In the genomic region with DNA sequence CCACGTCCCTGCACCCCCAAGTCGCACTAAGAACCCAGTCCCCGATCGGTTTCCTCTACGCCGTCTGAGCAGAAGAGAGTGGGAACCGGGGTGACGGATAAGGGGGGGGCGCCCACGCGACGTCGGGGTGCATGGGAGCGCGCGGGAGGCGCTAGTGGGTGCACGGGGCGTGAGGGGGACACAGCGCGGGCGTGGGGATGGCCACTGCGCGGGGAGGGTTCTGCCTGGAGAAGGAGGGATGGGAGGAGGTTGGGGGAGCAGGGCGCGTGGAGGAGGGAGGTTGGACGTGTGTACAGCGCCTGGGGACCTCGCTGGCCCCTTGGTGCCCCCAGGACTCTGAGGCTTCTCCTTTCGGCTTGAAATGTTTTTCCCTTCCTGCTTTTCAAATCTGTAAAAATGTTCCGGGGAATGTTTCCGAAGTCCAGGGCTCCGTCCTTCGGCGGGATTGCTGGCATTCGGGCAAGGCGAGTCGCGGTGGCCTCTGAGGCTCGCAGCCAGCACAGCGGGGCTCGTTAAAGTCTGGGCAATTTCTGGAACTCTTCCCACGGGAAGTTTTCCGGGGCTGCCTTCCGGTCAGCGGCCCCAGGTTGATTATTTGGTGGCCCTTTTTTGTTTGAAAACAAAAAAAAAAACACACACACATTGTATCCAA, we compare ENCODE assay signal across 12 cellular contexts. TPM values are rescaled to one million over a fixed set of nuclear protein-coding genes. Genes with fewer than 3 reads are reported as not detected.
DNase-seq lines count a peak whose midpoint lies in the region; ATAC-seq and TF ChIP-seq lines count a peak whose summit lies in the region.
"Had no signal": no experiment of that assay in that cellular context is flagged by ENCODE, and none has a peak within 500 bp of the region (broad histone marks: within the 10 kb centered on the region; RNA-seq: fewer than 3 reads in every experiment).

No MANE protein-coding gene starts in this region.

- H3K27me3 Mint-ChIP-seq in activated naive CD8-positive, alpha-beta T cell: peaks cover 37% of the 10 kb centered on the region
- H3K27me3 Mint-ChIP-seq in activated naive CD8-positive, alpha-beta T cell treated with anti-CD3 and anti-CD28 coated beads for 36 hours: peaks cover 47% of the 10 kb centered on the region
- H3K27me3 Mint-ChIP-seq in naive thymus-derived CD4-positive, alpha-beta T cell: peaks cover 26 to 66% (median 42%) of the 10 kb centered on the region in 5 donors
- H3K27me3 Mint-ChIP-seq in type B pancreatic cell: peaks cover 69% of the 10 kb centered on the region

- peak; percentile 56 for ATAC-seq in naive thymus-derived CD4-positive, alpha-beta T cell
- no peak for ATAC-seq in GM21576 (IDR thresholded peaks at IDR 0.05; ENCODE audit: unreplicated experiment)
- ATAC-seq: foreskin keratinocyte had no signal

- no peaks in the 10 kb centered on the region for H3K4me1 Mint-ChIP-seq in activated naive CD8-positive, alpha-beta T cell (ENCODE audit: low read depth)
- H3K4me1 Mint-ChIP-seq in activated naive CD8-positive, alpha-beta T cell treated with anti-CD3 and anti-CD28 coated beads for 36 hours: no peaks in the 10 kb centered on the region
- peaks cover 0 to 5% (median 0%) of the 10 kb centered on the region in 7 donors for H3K4me1 Mint-ChIP-seq in naive thymus-derived CD4-positive, alpha-beta T cell
- H3K4me1 Mint-ChIP-seq in type B pancreatic cell (ENCODE audit: unreplicated experiment): peaks cover 24% of the 10 kb centered on the region

- TF ChIP-seq CTCF in coronary artery (IDR thresholded peaks at IDR 0.05) (no peak), type B pancreatic cell (conservative IDR thresholded peaks at IDR 0.05) (no peak)

- peaks cover 3 to 41% of the 10 kb centered on the region in 2 donors for H3K27me3 ChIP-seq in naive thymus-derived CD4-positive, alpha-beta T cell (ENCODE audit: control insufficient read depth in 2 of 2, insufficient read depth in 2 of 2, low read length in 2 of 2)

- H3K36me3 Mint-ChIP-seq in activated naive CD8-positive, alpha-beta T cell: no peaks in the 10 kb centered on the region
- H3K36me3 Mint-ChIP-seq in activated naive CD8-positive, alpha-beta T cell treated with anti-CD3 and anti-CD28 coated beads for 36 hours: no peaks in the 10 kb centered on the region
- H3K36me3 Mint-ChIP-seq in naive thymus-derived CD4-positive, alpha-beta T cell: no peaks in the 10 kb centered on the region
- no peaks in the 10 kb centered on the region for H3K36me3 Mint-ChIP-seq in type B pancreatic cell

- no peak overlapping the region for H3K27ac ChIP-seq in coronary artery
- no peak overlapping the region for H3K27ac ChIP-seq in naive thymus-derived CD4-positive, alpha-beta T cell (ENCODE audit: low read depth, low read length)
- H3K27ac ChIP-seq: C4-2B, foreskin keratinocyte had no signal

- peak overlapping the region; percentile 58 for H3K4me3 ChIP-seq in coronary artery
- H3K4me3 ChIP-seq in naive thymus-derived CD4-positive, alpha-beta T cell (ENCODE audit: low read length): no peak overlapping the region

- H3K4me1 ChIP-seq in naive thymus-derived CD4-positive, alpha-beta T cell (ENCODE audit: control insufficient read depth in 2 of 2, insufficient read depth in 2 of 2, low read length in 2 of 2): peaks cover 0 to 3% of the 10 kb centered on the region in 2 donors
- H3K4me1 ChIP-seq: foreskin keratinocyte had no signal

- CTCF ChIA-PET in naive thymus-derived CD4-positive, alpha-beta T cell (lab: Charles Lee): no interaction called here
- CTCF ChIA-PET in HEK293T (lab: Yijun Ruan, JAX): no interaction called here

- H3K36me3 ChIP-seq in naive thymus-derived CD4-positive, alpha-beta T cell (ENCODE audit: control insufficient read depth in 2 of 3, insufficient read depth in 3 of 3, low read length in 3 of 3): no peaks in the 10 kb centered on the region

- POLR2A ChIA-PET in naive thymus-derived CD4-positive, alpha-beta T cell (lab: Charles Lee): no interaction called here
- POLR2A ChIA-PET in HEK293T (lab: Yijun Ruan, JAX): no interaction called here

- DNase-seq in activated naive CD8-positive, alpha-beta T cell treated with anti-CD3 and anti-CD28 coated beads for 36 hours: no peak
- no peak for DNase-seq in coronary artery (ENCODE audit: low spot score)
- peak in 1 of 9 donors; percentile 7 for DNase-seq in naive thymus-derived CD4-positive, alpha-beta T cell
- no peak for DNase-seq in type B pancreatic cell (ENCODE audit: extremely low spot score, unreplicated experiment)
- DNase-seq in NCI-H128 (lab: John Stamatoyannopoulos, UW; ENCODE audit: unreplicated experiment): no peak
- no peak for DNase-seq in HEK293T (ENCODE audit: extremely low spot score)
- DNase-seq: activated naive CD4-positive, alpha-beta T cell treated with Interleukin-2 at 50 U/mL for 16 hours; foreskin keratinocyte; T-helper 2 cell had no signal

- H3K9me3 Mint-ChIP-seq in activated naive CD8-positive, alpha-beta T cell (ENCODE audit: low read depth): no peaks in the 10 kb centered on the region
- H3K9me3 Mint-ChIP-seq in activated naive CD8-positive, alpha-beta T cell treated with anti-CD3 and anti-CD28 coated beads for 36 hours: no peaks in the 10 kb centered on the region
- H3K9me3 Mint-ChIP-seq in naive thymus-derived CD4-positive, alpha-beta T cell: no peaks in the 10 kb centered on the region
- H3K9me3 Mint-ChIP-seq in type B pancreatic cell: no peaks in the 10 kb centered on the region

- no peak overlapping the region for H3K27ac Mint-ChIP-seq in activated naive CD8-positive, alpha-beta T cell
- H3K27ac Mint-ChIP-seq in activated naive CD8-positive, alpha-beta T cell treated with anti-CD3 and anti-CD28 coated beads for 36 hours: no peak overlapping the region
- H3K27ac Mint-ChIP-seq in naive thymus-derived CD4-positive, alpha-beta T cell: no peak overlapping the region
- no peak overlapping the region for H3K27ac Mint-ChIP-seq in type B pancreatic cell

- H3K4me3 Mint-ChIP-seq in activated naive CD8-positive, alpha-beta T cell: peak overlapping the region; percentile 52
- H3K4me3 Mint-ChIP-seq in activated naive CD8-positive, alpha-beta T cell treated with anti-CD3 and anti-CD28 coated beads for 36 hours: no peak overlapping the region
- H3K4me3 Mint-ChIP-seq in naive thymus-derived CD4-positive, alpha-beta T cell: peak overlapping the region in 5 of 10 donors; percentile 56 to 74 (median 67)
- peak overlapping the region; percentile 80 for H3K4me3 Mint-ChIP-seq in type B pancreatic cell

- intact Hi-C loops in naive thymus-derived CD4-positive, alpha-beta T cell (cut with micrococcal nuclease): no loop called here

- H3K9me3 ChIP-seq in naive thymus-derived CD4-positive, alpha-beta T cell (ENCODE audit: control insufficient read depth in 2 of 3, low read length in 3 of 3): no peaks in the 10 kb centered on the region

TF ChIP-seq in HEK293T, 16 proteins besides CTCF, POLR2A, EP300 and RAD21:
- TF ChIP-seq FOXM1 (IDR thresholded peaks at IDR 0.05; ENCODE audit: borderline replicate concordance) (no peak), CTBP1 (IDR thresholded peaks at IDR 0.05; ENCODE audit: borderline replicate concordance) (no peak), TARDBP (IDR thresholded peaks at IDR 0.05) (no peak), BHLHE40 (IDR thresholded peaks at IDR 0.05; ENCODE audit: borderline replicate concordance) (no peak), SP1 (IDR thresholded peaks at IDR 0.05) (no peak), SUZ12 (IDR thresholded peaks at IDR 0.05) (no peak), NFRKB (IDR thresholded peaks at IDR 0.05) (no peak), ARNT (IDR thresholded peaks at IDR 0.05) (no peak), HDGF (IDR thresholded peaks at IDR 0.05; ENCODE audit: borderline replicate concordance) (no peak), ELF4 (IDR thresholded peaks at IDR 0.05) (no peak), L3MBTL2 (conservative IDR thresholded peaks at IDR 0.05) (no peak), LEF1 (IDR thresholded peaks at IDR 0.05; ENCODE audit: borderline replicate concordance) (no peak), ZNF384 (IDR thresholded peaks at IDR 0.05) (no peak), FOXA1 (IDR thresholded peaks at IDR 0.05) (no peak), FOXK2 (IDR thresholded peaks at IDR 0.05) (no peak)
- TF ChIP-seq, protein P1, sequence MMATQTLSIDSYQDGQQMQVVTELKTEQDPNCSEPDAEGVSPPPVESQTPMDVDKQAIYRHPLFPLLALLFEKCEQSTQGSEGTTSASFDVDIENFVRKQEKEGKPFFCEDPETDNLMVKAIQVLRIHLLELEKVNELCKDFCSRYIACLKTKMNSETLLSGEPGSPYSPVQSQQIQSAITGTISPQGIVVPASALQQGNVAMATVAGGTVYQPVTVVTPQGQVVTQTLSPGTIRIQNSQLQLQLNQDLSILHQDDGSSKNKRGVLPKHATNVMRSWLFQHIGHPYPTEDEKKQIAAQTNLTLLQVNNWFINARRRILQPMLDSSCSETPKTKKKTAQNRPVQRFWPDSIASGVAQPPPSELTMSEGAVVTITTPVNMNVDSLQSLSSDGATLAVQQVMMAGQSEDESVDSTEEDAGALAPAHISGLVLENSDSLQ (IDR thresholded peaks at IDR 0.05): no peak

RNA-seq across cellular contexts. Expression of a gene that starts 13.1 kb away (rescaled TPM):
- total RNA-seq in activated naive CD8-positive, alpha-beta T cell treated with anti-CD3 and anti-CD28 coated beads for 36 hours: 100 to 1,000 TPM in 1 of 2 experiments, 10 to 100 TPM in 1; 99.0 to 108 TPM
- total RNA-seq in naive thymus-derived CD4-positive, alpha-beta T cell: 100 to 1,000 TPM in 2 of 5 experiments, 10 to 100 TPM in 3; 84.0 to 127 (median 95.9) TPM
- polyA plus RNA-seq in naive thymus-derived CD4-positive, alpha-beta T cell: 100 to 1,000 TPM in 1 of 2 donors, 10 to 100 TPM in 1; 83.1 to 125 TPM
- 87.1 and 101 TPM in 2 replicates for total RNA-seq in type B pancreatic cell (ENCODE audit: low replicate concordance)
